Comparison of ENCODE assay signal across 8 cellular contexts in genomic region chr19:49887653-49888477, GRCh38. TPM values are rescaled to one million over a fixed set of nuclear protein-coding genes. Genes with fewer than 3 reads are reported as not detected.
DNase-seq lines count a peak whose midpoint lies in the region; ATAC-seq and TF ChIP-seq lines count a peak whose summit lies in the region.
"Had no signal": no experiment of that assay in that cellular context is flagged by ENCODE, and none has a peak within 500 bp of the region (broad histone marks: within the 10 kb centered on the region; RNA-seq: fewer than 3 reads in every experiment).

No MANE protein-coding gene starts in this region.

- TF ChIP-seq CTCF in omental fat pad (IDR thresholded peaks at IDR 0.05), result no peak

- ATAC-seq in omental fat pad (ENCODE audit: low FRiP score), result no peak

- DNase-seq in DMS79 treated with DMSO at 0.1 percent for 48 hours (lab: John Stamatoyannopoulos, UW) (peak; percentile 33), DMS79 (lab: John Stamatoyannopoulos, UW) (no peak), NCI-H2227 (lab: John Stamatoyannopoulos, UW; ENCODE audit: unreplicated experiment) (peak; percentile 27), left kidney (ENCODE audit: low read depth, low spot score) (peak; percentile 28), omental fat pad (ENCODE audit: low spot score) (no peak), GM03348 (ENCODE audit: low spot score) (no peak)
- DNase-seq: 8988T, NCI-H1092 treated with DMSO at 0.1 percent for 48 hours had no signal

RNA-seq across cellular contexts. Expression of gene IL4I1, which starts 8.8 kb away (rescaled TPM):
- 1 to 10 TPM in 2 of 4 donors, under 1 TPM in 1, not detected in 1; 0.56 to 5.5 (median 1.5) TPM for total RNA-seq in omental fat pad

RNA-seq across cellular contexts. Expression of gene TBC1D17, which starts 10.4 kb away (rescaled TPM):
- 10 to 100 TPM; 15.6 to 24.9 (median 22.3) TPM for total RNA-seq in omental fat pad

RNA-seq across cellular contexts. Expression of gene AKT1S1, which starts 10.7 kb away (rescaled TPM):
- 10 to 100 TPM; 12.2 to 18.3 (median 14.7) TPM for total RNA-seq in omental fat pad

RNA-seq across cellular contexts. Expression of gene PNKP, which starts 20.5 kb away (rescaled TPM):
- total RNA-seq in omental fat pad, result 10 to 100 TPM; 33.9 to 69.7 (median 50.2) TPM

RNA-seq across cellular contexts. Expression of gene PTOV1, which starts 36.9 kb away (rescaled TPM):
- total RNA-seq in omental fat pad, result 10 to 100 TPM; 37.3 to 64.8 (median 58.1) TPM

Comparison
In these comparisons a context has a peak if more than half of its experiments do, and no peak if none do; other contexts are left out.
1. DNase-seq: peak in DMS79 treated with DMSO at 0.1 percent for 48 hours (single experiment), NCI-H2227 (single experiment) and left kidney (single experiment); none in DMS79 (single experiment), omental fat pad (single experiment) and GM03348 (single experiment).